In the genomic region with DNA sequence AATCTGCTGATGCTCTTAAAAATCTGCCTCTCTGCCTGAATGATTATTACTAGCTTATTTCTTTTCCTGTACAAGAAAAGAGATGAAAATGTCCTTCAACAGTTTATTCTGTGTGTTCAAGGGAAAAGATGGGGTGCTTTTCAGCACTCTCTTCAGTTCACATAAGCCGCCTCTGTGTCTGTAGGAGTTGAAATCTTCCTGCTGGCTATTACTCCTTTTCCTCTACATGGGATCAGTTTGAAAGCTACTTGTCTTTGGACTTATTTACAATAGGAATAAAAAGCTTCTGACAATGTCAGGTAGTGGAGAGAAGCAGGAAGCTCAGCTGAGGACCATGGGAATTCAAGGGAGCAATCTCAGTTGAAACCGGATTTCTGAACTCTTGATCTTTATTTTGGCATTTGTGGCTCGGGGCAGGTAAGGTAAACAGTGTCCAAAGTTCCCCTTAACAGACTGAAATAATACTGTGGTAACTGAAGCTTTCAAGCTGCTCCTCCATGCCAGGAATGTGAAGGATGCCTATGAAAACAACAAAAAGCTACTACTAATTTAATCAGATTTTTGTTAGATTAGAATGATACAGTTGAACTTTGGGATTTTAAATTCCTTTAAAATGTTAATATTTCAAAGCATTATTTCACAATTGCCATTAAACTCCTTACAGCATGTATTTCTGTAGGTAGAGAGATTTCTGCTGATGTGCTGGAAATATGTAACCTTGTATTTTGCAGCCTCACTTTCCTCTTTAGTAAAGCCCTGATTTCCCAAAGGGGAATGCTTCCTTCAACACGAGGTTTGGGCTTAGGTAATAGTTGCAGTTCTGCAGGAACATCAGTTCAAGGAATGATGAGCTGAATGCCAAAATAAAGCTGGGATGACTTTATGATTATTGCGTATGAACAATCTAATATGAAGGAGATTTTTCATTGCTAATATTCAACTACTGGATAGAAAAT, we compare ENCODE assay signal across 1 cellular context.
TF ChIP-seq lines count a peak whose summit lies in the region.

No MANE protein-coding gene starts in this region.

TF ChIP-seq in HepG2, 621 proteins besides CTCF, POLR2A, EP300 and RAD21 (continued from another document and continues in another):
- no peak for TF ChIP-seq GMEB2 (CRISPR knock-in tag; IDR thresholded peaks at IDR 0.05; ENCODE audit: low read depth)
- peak; percentile 73; the same call in 1 of the 2 replicates for TF ChIP-seq FOXO1 (CRISPR knock-in tag; IDR thresholded peaks at IDR 0.05)
- TF ChIP-seq CENPX (CRISPR knock-in tag; IDR thresholded peaks at IDR 0.05), result no peak
- 0 out of 2 replicates have a peak, but pooled peaks have one; percentile 42 for TF ChIP-seq DRAP1 (CRISPR knock-in tag; IDR thresholded peaks at IDR 0.05)
- TF ChIP-seq ZNF143 (CRISPR knock-in tag; IDR thresholded peaks at IDR 0.05), result peak; percentile 83
- no peak for TF ChIP-seq E2F2 (CRISPR knock-in tag; IDR thresholded peaks at IDR 0.05; ENCODE audit: borderline replicate concordance)
- TF ChIP-seq ATM (IDR thresholded peaks at IDR 0.05; ENCODE audit: borderline replicate concordance), result no peak
- 0 out of 2 replicates have a peak, but pooled peaks have one; percentile 65 for TF ChIP-seq MEF2D (CRISPR knock-in tag; IDR thresholded peaks at IDR 0.05)
- TF ChIP-seq, protein P1, sequence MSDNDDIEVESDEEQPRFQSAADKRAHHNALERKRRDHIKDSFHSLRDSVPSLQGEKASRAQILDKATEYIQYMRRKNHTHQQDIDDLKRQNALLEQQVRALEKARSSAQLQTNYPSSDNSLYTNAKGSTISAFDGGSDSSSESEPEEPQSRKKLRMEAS (IDR thresholded peaks at IDR 0.05), result 0 out of 2 replicates have a peak, but pooled peaks have one; percentile 25
- no peak for TF ChIP-seq ZNF713 (CRISPR knock-in tag; IDR thresholded peaks at IDR 0.05)
- no peak; a peak in 1 of 4 replicates for TF ChIP-seq REST (IDR thresholded peaks at IDR 0.05; ENCODE audit: borderline replicate concordance in 1 of 2, low read depth in 1 of 2, low read length in 2 of 2)
- peak; percentile 13; the same call in 1 of the 2 replicates for TF ChIP-seq THAP11 (CRISPR knock-in tag; IDR thresholded peaks at IDR 0.05)
- no peak for TF ChIP-seq PAWR (CRISPR knock-in tag; IDR thresholded peaks at IDR 0.05; ENCODE audit: borderline replicate concordance)
- no peak for TF ChIP-seq ZNF790 (CRISPR knock-in tag; IDR thresholded peaks at IDR 0.05; ENCODE audit: borderline replicate concordance)
- TF ChIP-seq ZNF235 (CRISPR knock-in tag; IDR thresholded peaks at IDR 0.05; ENCODE audit: borderline replicate concordance), result no peak
- TF ChIP-seq GLI4 (CRISPR knock-in tag; IDR thresholded peaks at IDR 0.05; ENCODE audit: borderline replicate concordance), result no peak
- TF ChIP-seq ZFP36L1 (CRISPR knock-in tag; IDR thresholded peaks at IDR 0.05), result no peak
- TF ChIP-seq NBN (conservative IDR thresholded peaks at IDR 0.05), result no peak
- TF ChIP-seq, protein P2, sequence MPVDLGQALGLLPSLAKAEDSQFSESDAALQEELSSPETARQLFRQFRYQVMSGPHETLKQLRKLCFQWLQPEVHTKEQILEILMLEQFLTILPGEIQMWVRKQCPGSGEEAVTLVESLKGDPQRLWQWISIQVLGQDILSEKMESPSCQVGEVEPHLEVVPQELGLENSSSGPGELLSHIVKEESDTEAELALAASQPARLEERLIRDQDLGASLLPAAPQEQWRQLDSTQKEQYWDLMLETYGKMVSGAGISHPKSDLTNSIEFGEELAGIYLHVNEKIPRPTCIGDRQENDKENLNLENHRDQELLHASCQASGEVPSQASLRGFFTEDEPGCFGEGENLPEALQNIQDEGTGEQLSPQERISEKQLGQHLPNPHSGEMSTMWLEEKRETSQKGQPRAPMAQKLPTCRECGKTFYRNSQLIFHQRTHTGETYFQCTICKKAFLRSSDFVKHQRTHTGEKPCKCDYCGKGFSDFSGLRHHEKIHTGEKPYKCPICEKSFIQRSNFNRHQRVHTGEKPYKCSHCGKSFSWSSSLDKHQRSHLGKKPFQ (CRISPR knock-in tag; IDR thresholded peaks at IDR 0.05; ENCODE audit: insufficient replicate concordance), result no peak
- peak; percentile 45; the same call in 1 of the 2 replicates for TF ChIP-seq ISL2 (CRISPR knock-in tag; IDR thresholded peaks at IDR 0.05)
- peak; percentile 58; the same call in 1 of the 2 replicates for TF ChIP-seq MIER3 (CRISPR knock-in tag; IDR thresholded peaks at IDR 0.05; ENCODE audit: borderline replicate concordance)
- TF ChIP-seq, protein P3, sequence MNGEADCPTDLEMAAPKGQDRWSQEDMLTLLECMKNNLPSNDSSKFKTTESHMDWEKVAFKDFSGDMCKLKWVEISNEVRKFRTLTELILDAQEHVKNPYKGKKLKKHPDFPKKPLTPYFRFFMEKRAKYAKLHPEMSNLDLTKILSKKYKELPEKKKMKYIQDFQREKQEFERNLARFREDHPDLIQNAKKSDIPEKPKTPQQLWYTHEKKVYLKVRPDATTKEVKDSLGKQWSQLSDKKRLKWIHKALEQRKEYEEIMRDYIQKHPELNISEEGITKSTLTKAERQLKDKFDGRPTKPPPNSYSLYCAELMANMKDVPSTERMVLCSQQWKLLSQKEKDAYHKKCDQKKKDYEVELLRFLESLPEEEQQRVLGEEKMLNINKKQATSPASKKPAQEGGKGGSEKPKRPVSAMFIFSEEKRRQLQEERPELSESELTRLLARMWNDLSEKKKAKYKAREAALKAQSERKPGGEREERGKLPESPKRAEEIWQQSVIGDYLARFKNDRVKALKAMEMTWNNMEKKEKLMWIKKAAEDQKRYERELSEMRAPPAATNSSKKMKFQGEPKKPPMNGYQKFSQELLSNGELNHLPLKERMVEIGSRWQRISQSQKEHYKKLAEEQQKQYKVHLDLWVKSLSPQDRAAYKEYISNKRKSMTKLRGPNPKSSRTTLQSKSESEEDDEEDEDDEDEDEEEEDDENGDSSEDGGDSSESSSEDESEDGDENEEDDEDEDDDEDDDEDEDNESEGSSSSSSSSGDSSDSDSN (CRISPR knock-in tag; IDR thresholded peaks at IDR 0.05), result no peak
- no peak for TF ChIP-seq ZNF891 (CRISPR knock-in tag; IDR thresholded peaks at IDR 0.05)
- no peak for TF ChIP-seq ZNF430 (CRISPR knock-in tag; IDR thresholded peaks at IDR 0.05)
- TF ChIP-seq EED (CRISPR knock-in tag; IDR thresholded peaks at IDR 0.05), result no peak
- peak; percentile 94 for TF ChIP-seq PHF21A (CRISPR knock-in tag; IDR thresholded peaks at IDR 0.05)
- TF ChIP-seq ZNF333 (CRISPR knock-in tag; IDR thresholded peaks at IDR 0.05; ENCODE audit: borderline replicate concordance), result no peak
- no peak for TF ChIP-seq ZNF501 (CRISPR knock-in tag; IDR thresholded peaks at IDR 0.05)
- TF ChIP-seq, protein P4, sequence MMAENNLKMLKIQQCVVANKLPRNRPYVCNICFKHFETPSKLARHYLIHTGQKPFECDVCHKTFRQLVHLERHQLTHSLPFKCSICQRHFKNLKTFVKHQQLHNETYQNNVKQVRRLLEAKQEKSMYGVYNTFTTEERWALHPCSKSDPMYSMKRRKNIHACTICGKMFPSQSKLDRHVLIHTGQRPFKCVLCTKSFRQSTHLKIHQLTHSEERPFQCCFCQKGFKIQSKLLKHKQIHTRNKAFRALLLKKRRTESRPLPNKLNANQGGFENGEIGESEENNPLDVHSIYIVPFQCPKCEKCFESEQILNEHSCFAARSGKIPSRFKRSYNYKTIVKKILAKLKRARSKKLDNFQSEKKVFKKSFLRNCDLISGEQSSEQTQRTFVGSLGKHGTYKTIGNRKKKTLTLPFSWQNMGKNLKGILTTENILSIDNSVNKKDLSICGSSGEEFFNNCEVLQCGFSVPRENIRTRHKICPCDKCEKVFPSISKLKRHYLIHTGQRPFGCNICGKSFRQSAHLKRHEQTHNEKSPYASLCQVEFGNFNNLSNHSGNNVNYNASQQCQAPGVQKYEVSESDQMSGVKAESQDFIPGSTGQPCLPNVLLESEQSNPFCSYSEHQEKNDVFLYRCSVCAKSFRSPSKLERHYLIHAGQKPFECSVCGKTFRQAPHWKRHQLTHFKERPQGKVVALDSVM (CRISPR knock-in tag; IDR thresholded peaks at IDR 0.05), result no peak
- no peak for TF ChIP-seq SETDB1 (CRISPR knock-in tag; IDR thresholded peaks at IDR 0.05; ENCODE audit: borderline replicate concordance)
- TF ChIP-seq ZNF124 (CRISPR knock-in tag; IDR thresholded peaks at IDR 0.05), result no peak
- TF ChIP-seq, protein P5, sequence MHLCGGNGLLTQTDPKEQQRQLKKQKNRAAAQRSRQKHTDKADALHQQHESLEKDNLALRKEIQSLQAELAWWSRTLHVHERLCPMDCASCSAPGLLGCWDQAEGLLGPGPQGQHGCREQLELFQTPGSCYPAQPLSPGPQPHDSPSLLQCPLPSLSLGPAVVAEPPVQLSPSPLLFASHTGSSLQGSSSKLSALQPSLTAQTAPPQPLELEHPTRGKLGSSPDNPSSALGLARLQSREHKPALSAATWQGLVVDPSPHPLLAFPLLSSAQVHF (CRISPR knock-in tag; IDR thresholded peaks at IDR 0.05), result no peak
- TF ChIP-seq DMAP1 (CRISPR knock-in tag; IDR thresholded peaks at IDR 0.05), result no peak
- no peak for TF ChIP-seq ZNF317 (CRISPR knock-in tag; IDR thresholded peaks at IDR 0.05)
- no peak for TF ChIP-seq CHCHD3 (CRISPR knock-in tag; IDR thresholded peaks at IDR 0.05)
- TF ChIP-seq ZNF468 (CRISPR knock-in tag; IDR thresholded peaks at IDR 0.05), result no peak
- no peak for TF ChIP-seq KAT8 (CRISPR knock-in tag; IDR thresholded peaks at IDR 0.05)
- TF ChIP-seq, protein P6, sequence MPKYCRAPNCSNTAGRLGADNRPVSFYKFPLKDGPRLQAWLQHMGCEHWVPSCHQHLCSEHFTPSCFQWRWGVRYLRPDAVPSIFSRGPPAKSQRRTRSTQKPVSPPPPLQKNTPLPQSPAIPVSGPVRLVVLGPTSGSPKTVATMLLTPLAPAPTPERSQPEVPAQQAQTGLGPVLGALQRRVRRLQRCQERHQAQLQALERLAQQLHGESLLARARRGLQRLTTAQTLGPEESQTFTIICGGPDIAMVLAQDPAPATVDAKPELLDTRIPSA (CRISPR knock-in tag; IDR thresholded peaks at IDR 0.05; ENCODE audit: borderline replicate concordance), result no peak
- no peak for TF ChIP-seq ZNF382 (CRISPR knock-in tag; IDR thresholded peaks at IDR 0.05; ENCODE audit: borderline replicate concordance)
- TF ChIP-seq KDM2A (CRISPR knock-in tag; IDR thresholded peaks at IDR 0.05; ENCODE audit: borderline replicate concordance, low read depth), result no peak
- no peak for TF ChIP-seq TFDP1 (CRISPR knock-in tag; IDR thresholded peaks at IDR 0.05; ENCODE audit: borderline replicate concordance)
- TF ChIP-seq ZC3H4 (CRISPR knock-in tag; IDR thresholded peaks at IDR 0.05; ENCODE audit: borderline replicate concordance), result no peak
